Comparison of ENCODE assay signal across 10 cellular contexts in genomic region chr5:68041293-68041692, GRCh38.
DNase-seq lines count a peak whose midpoint lies in the region; ATAC-seq and TF ChIP-seq lines count a peak whose summit lies in the region.
"Had no signal": no experiment of that assay in that cellular context is flagged by ENCODE, and none has a peak within 500 bp of the region (broad histone marks: within the 10 kb centered on the region; RNA-seq: fewer than 3 reads in every experiment).

No MANE protein-coding gene starts in this region.

- ATAC-seq in GM18909 (IDR thresholded peaks at IDR 0.05; ENCODE audit: poor library complexity, unreplicated experiment) (peak; percentile 97), GM23338 (no peak), HG03469 (IDR thresholded peaks at IDR 0.05; ENCODE audit: unreplicated experiment) (peak; percentile 81)
- peak; percentile 60 for ATAC-seq in naive thymus-derived CD4-positive, alpha-beta T cell

- H3K27me3 Mint-ChIP-seq in GM23338 (ENCODE audit: insufficient read depth, low read depth, poor library complexity), result no peaks in the 10 kb centered on the region
- H3K27me3 Mint-ChIP-seq in naive thymus-derived CD4-positive, alpha-beta T cell, result peaks cover 0 to 7% (median 0%) of the 10 kb centered on the region in 5 donors

- H2AFZ ChIP-seq in GM23338 (no peak overlapping the region), smooth muscle cell (ENCODE audit: low read depth) (no peak overlapping the region)

- H3K4me1 ChIP-seq in GM23338 (ENCODE audit: insufficient read depth), result peaks cover 12% of the 10 kb centered on the region
- H3K4me1 ChIP-seq in naive thymus-derived CD4-positive, alpha-beta T cell (ENCODE audit: control insufficient read depth in 2 of 2, insufficient read depth in 2 of 2, low read length in 2 of 2), result no peaks in the 10 kb centered on the region
- H3K4me1 ChIP-seq in smooth muscle cell (ENCODE audit: low read depth), result no peaks in the 10 kb centered on the region

- POLR2A ChIA-PET in naive thymus-derived CD4-positive, alpha-beta T cell (lab: Charles Lee), result no interaction called here

- H3K36me3 ChIP-seq in GM23338 (ENCODE audit: insufficient read depth) (no peaks in the 10 kb centered on the region), smooth muscle cell (ENCODE audit: low read depth) (no peaks in the 10 kb centered on the region)
- H3K36me3 ChIP-seq in naive thymus-derived CD4-positive, alpha-beta T cell (ENCODE audit: control insufficient read depth in 2 of 3, insufficient read depth in 3 of 3, low read length in 3 of 3), result no peaks in the 10 kb centered on the region

- peaks cover 5% of the 10 kb centered on the region for H3K9me3 Mint-ChIP-seq in GM23338
- peaks cover 0 to 3% (median 0%) of the 10 kb centered on the region in 11 donors for H3K9me3 Mint-ChIP-seq in naive thymus-derived CD4-positive, alpha-beta T cell

- no peaks in the 10 kb centered on the region for H3K9me3 ChIP-seq in naive thymus-derived CD4-positive, alpha-beta T cell (ENCODE audit: control insufficient read depth in 2 of 3, low read length in 3 of 3)
- H3K9me3 ChIP-seq in smooth muscle cell (replicated peaks; ENCODE audit: low read depth), result no peaks in the 10 kb centered on the region

- H3K4me1 Mint-ChIP-seq in GM23338, result peaks cover 6% of the 10 kb centered on the region; the same call in 2 of the 3 replicates
- no peaks in the 10 kb centered on the region for H3K4me1 Mint-ChIP-seq in naive thymus-derived CD4-positive, alpha-beta T cell

- H3K79me2 ChIP-seq in GM23338 (replicated peaks; ENCODE audit: insufficient read depth) (no peaks in the 10 kb centered on the region), smooth muscle cell (ENCODE audit: low read depth) (no peaks in the 10 kb centered on the region)

- H3K27me3 ChIP-seq in GM23338 (ENCODE audit: insufficient read depth) (no peaks in the 10 kb centered on the region), smooth muscle cell (ENCODE audit: low read depth) (no peaks in the 10 kb centered on the region)
- no peaks in the 10 kb centered on the region for H3K27me3 ChIP-seq in naive thymus-derived CD4-positive, alpha-beta T cell (ENCODE audit: control insufficient read depth in 2 of 2, insufficient read depth in 2 of 2, low read length in 2 of 2)

- H3K36me3 Mint-ChIP-seq in GM23338 (ENCODE audit: low read depth), result peaks cover 12% of the 10 kb centered on the region; the same call in 2 of the 3 replicates
- no peaks in the 10 kb centered on the region for H3K36me3 Mint-ChIP-seq in naive thymus-derived CD4-positive, alpha-beta T cell

- H3K9ac ChIP-seq in smooth muscle cell (ENCODE audit: low read depth), result no peak overlapping the region

- intact Hi-C loops in naive thymus-derived CD4-positive, alpha-beta T cell (cut with micrococcal nuclease), result no loop called here

- H3F3A ChIP-seq in GM23338 (replicated peaks; ENCODE audit: low read depth), result no peaks in the 10 kb centered on the region
- no peaks in the 10 kb centered on the region for H3F3A ChIP-seq in smooth muscle cell (ENCODE audit: low read depth)

- DNase-seq in GM23338 (ENCODE audit: low spot score) (no peak), smooth muscle cell (lab: John Stamatoyannopoulos, UW; ENCODE audit: unreplicated experiment) (no peak), kidney glomerular epithelial cell (lab: John Stamatoyannopoulos, UW) (no peak), mesenteric fat pad (ENCODE audit: low spot score) (no peak), NCI-H345 treated with DMSO at 0.1 percent for 48 hours (lab: John Stamatoyannopoulos, UW; ENCODE audit: unreplicated experiment) (no peak)
- DNase-seq in naive thymus-derived CD4-positive, alpha-beta T cell, result no peak
- DNase-seq: left cardiac atrium had no signal

- H3K27ac Mint-ChIP-seq in GM23338, result no peak overlapping the region
- H3K27ac Mint-ChIP-seq in naive thymus-derived CD4-positive, alpha-beta T cell, result no peak overlapping the region

- H3K27ac ChIP-seq in GM23338 (ENCODE audit: low read depth) (no peak overlapping the region), smooth muscle cell (ENCODE audit: low read depth) (no peak overlapping the region)
- H3K27ac ChIP-seq in naive thymus-derived CD4-positive, alpha-beta T cell (ENCODE audit: low read depth, low read length), result no peak overlapping the region

- H3K4me2 ChIP-seq in GM23338, result 0 out of 2 replicates have a peak overlapping the region, but pooled peaks have one; percentile 22
- H3K4me2 ChIP-seq in smooth muscle cell, result no peak overlapping the region

- H3K4me3 Mint-ChIP-seq in GM23338, result no peak overlapping the region
- no peak overlapping the region for H3K4me3 Mint-ChIP-seq in naive thymus-derived CD4-positive, alpha-beta T cell

- H4K20me1 ChIP-seq in GM23338 (replicated peaks; ENCODE audit: insufficient read depth) (no peaks in the 10 kb centered on the region), smooth muscle cell (ENCODE audit: low read depth) (no peaks in the 10 kb centered on the region)

- CTCF ChIA-PET in naive thymus-derived CD4-positive, alpha-beta T cell (lab: Charles Lee), result no interaction called here

- H3K4me3 ChIP-seq in GM23338 (no peak overlapping the region), smooth muscle cell (no peak overlapping the region)
- no peak overlapping the region for H3K4me3 ChIP-seq in naive thymus-derived CD4-positive, alpha-beta T cell (ENCODE audit: low read length)
- H3K4me3 ChIP-seq: skin epidermis had no signal

- 85% methylated on average over 8 of the region's 8 CpGs for WGBS in smooth muscle cell (ENCODE audit: low lambda C conversion rate)

- 0 out of 2 replicates have a peak, but pooled peaks cover 14% of the 10 kb centered on the region for H3K9me2 ChIP-seq in GM23338 (ENCODE audit: insufficient read depth)

- TF ChIP-seq CTCF in GM23338 (conservative IDR thresholded peaks at IDR 0.05; ENCODE audit: low read depth in 2 of 2) (no peak), smooth muscle cell (IDR thresholded peaks at IDR 0.05; ENCODE audit: borderline replicate concordance, insufficient read depth, poor library complexity, severe bottlenecking) (no peak)

TF ChIP-seq in GM23338, 12 proteins besides CTCF, POLR2A, EP300 and RAD21 (continues in another document):
- TF ChIP-seq EZH2phosphoT487 (IDR thresholded peaks at IDR 0.05; ENCODE audit: unreplicated experiment) (no peak), REST (IDR thresholded peaks at IDR 0.05; ENCODE audit: unreplicated experiment) (no peak), ZNF114 (CRISPR knock-in tag; IDR thresholded peaks at IDR 0.05) (no peak), POLR2AphosphoS5 (IDR thresholded peaks at IDR 0.05; ENCODE audit: low read depth) (no peak), NANOG (IDR thresholded peaks at IDR 0.05; ENCODE audit: borderline replicate concordance) (no peak), STAT1 (IDR thresholded peaks at IDR 0.05; ENCODE audit: unreplicated experiment) (no peak), EZH2 (IDR thresholded peaks at IDR 0.05; ENCODE audit: low read depth, unreplicated experiment) (no peak)
- TF ChIP-seq, protein P1, sequence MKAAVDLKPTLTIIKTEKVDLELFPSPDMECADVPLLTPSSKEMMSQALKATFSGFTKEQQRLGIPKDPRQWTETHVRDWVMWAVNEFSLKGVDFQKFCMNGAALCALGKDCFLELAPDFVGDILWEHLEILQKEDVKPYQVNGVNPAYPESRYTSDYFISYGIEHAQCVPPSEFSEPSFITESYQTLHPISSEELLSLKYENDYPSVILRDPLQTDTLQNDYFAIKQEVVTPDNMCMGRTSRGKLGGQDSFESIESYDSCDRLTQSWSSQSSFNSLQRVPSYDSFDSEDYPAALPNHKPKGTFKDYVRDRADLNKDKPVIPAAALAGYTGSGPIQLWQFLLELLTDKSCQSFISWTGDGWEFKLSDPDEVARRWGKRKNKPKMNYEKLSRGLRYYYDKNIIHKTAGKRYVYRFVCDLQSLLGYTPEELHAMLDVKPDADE (IDR thresholded peaks at IDR 0.05), result no peak
